9 cellular contexts compared by ENCODE assay signal in genomic region chr7:104160375-104160774, GRCh38. TPM values are rescaled to one million over a fixed set of nuclear protein-coding genes. Genes with fewer than 3 reads are reported as not detected.
DNase-seq lines count a peak whose midpoint lies in the region; ATAC-seq, FAIRE-seq and TF ChIP-seq lines count a peak whose summit lies in the region.
"Had no signal": no experiment of that assay in that cellular context is flagged by ENCODE, and none has a peak within 500 bp of the region (broad histone marks: within the 10 kb centered on the region; RNA-seq: fewer than 3 reads in every experiment).

No MANE protein-coding gene starts in this region.

- no peak for ATAC-seq in activated naive CD4-positive, alpha-beta T cell treated with anti-CD3 and anti-CD28 coated beads, Interleukin-2, amount 50 U/mL, for 72 hours
- ATAC-seq in HG03159 (IDR thresholded peaks at IDR 0.05; ENCODE audit: unreplicated experiment) (no peak), left ventricle myocardium superior (no peak)

- H3K9me3 Mint-ChIP-seq in neural crest cell = no peaks in the 10 kb centered on the region
- no peaks in the 10 kb centered on the region for H3K9me3 Mint-ChIP-seq in activated naive CD4-positive, alpha-beta T cell treated with anti-CD3 and anti-CD28 coated beads, Interleukin-2, amount 50 U/mL, for 72 hours

- no peak overlapping the region for H3K4me3 ChIP-seq in bronchial epithelial cell (ENCODE audit: low read depth, low read length)

- peaks cover 2% of the 10 kb centered on the region for H3K36me3 ChIP-seq in bronchial epithelial cell (ENCODE audit: control insufficient read depth, insufficient read depth, low read length)

- no peak for TF ChIP-seq CTCF in bronchial epithelial cell (IDR thresholded peaks at IDR 0.05; ENCODE audit: insufficient read depth, low read length, severe bottlenecking)
- TF ChIP-seq CTCF in neural crest cell (conservative IDR thresholded peaks at IDR 0.05) = peak; percentile 67

- no peaks in the 10 kb centered on the region for H3K36me3 Mint-ChIP-seq in neural crest cell (ENCODE audit: low read depth)
- H3K36me3 Mint-ChIP-seq in activated naive CD4-positive, alpha-beta T cell treated with anti-CD3 and anti-CD28 coated beads, Interleukin-2, amount 50 U/mL, for 72 hours = no peaks in the 10 kb centered on the region

- H3K27me3 Mint-ChIP-seq in neural crest cell (ENCODE audit: low read depth) = no peaks in the 10 kb centered on the region

- no peak overlapping the region for H3K27ac Mint-ChIP-seq in neural crest cell (ENCODE audit: unreplicated experiment)
- no peak overlapping the region for H3K27ac Mint-ChIP-seq in activated naive CD4-positive, alpha-beta T cell treated with anti-CD3 and anti-CD28 coated beads, Interleukin-2, amount 50 U/mL, for 72 hours

- in situ Hi-C loops in G401 (cut with HindIII; ENCODE audit: low sequenced_read_pairs) = no loop called here

- FAIRE-seq in bronchial epithelial cell (lab: Jason Lieb, UNC) = no peak

- no peak overlapping the region for H3K4me3 Mint-ChIP-seq in neural crest cell

- DNase-seq in G401 (ENCODE audit: low spot score) (peak; percentile 74), NCI-H1092 treated with DMSO at 0.1 percent for 48 hours (lab: John Stamatoyannopoulos, UW) (peak; percentile 49), bronchial epithelial cell (ENCODE audit: low read depth) (peak; percentile 28), neural crest cell (ENCODE audit: low read depth, low spot score) (no peak), left ventricle myocardium superior (no peak)
- DNase-seq in activated naive CD4-positive, alpha-beta T cell treated with anti-CD3 and anti-CD28 coated beads, Interleukin-2, amount 50 U/mL, for 72 hours (ENCODE audit: low spot score in 2 of 2) = no peak
- DNase-seq in activated CD4-positive, alpha-beta T cell treated with anti-CD3 and anti-CD28 coated beads for 48 hours = no peak
- DNase-seq: H7 had no signal

- intact Hi-C loops in left ventricle myocardium superior (cut with micrococcal nuclease) = no loop called here

- H3K27me3 ChIP-seq in bronchial epithelial cell (ENCODE audit: control insufficient read depth, insufficient read depth, low read length) = no peaks in the 10 kb centered on the region

- no peaks in the 10 kb centered on the region for H3K4me1 Mint-ChIP-seq in neural crest cell

RNA-seq across cellular contexts. Expression of gene ORC5, which starts 47.4 kb away (rescaled TPM):
- 33.8 and 79.2 TPM in 2 replicates for total RNA-seq in G401 (2014; rRNA removed; shearing (Covaris generic))
- total RNA-seq in bronchial epithelial cell (19.1 and 25.0 TPM in 2 replicates), neural crest cell (27.9 and 31.3 TPM in 2 replicates), left ventricle myocardium superior (7.7 TPM)
- total RNA-seq in activated naive CD4-positive, alpha-beta T cell treated with anti-CD3 and anti-CD28 coated beads, Interleukin-2, amount 50 U/mL, for 72 hours = 10 to 100 TPM; 19.6 to 23.2 TPM

Comparison
In these comparisons a context has a peak if more than half of its experiments do, and no peak if none do; other contexts are left out.
1. DNase-seq: peak in G401 (single experiment), NCI-H1092 treated with DMSO at 0.1 percent for 48 hours (single experiment) and bronchial epithelial cell (single experiment); none in neural crest cell (single experiment), activated naive CD4-positive, alpha-beta T cell treated with anti-CD3 and anti-CD28 coated beads, Interleukin-2, amount 50 U/mL, for 72 hours (0 of 2), activated CD4-positive, alpha-beta T cell treated with anti-CD3 and anti-CD28 coated beads for 48 hours (single experiment) and left ventricle myocardium superior (single experiment).